In genomic region chr4:1249731-1250526, GRCh38 we compare ENCODE assay signal across 8 cellular contexts. TPM values are rescaled to one million over a fixed set of nuclear protein-coding genes. Genes with fewer than 3 reads are reported as not detected.
DNase-seq lines count a peak whose midpoint lies in the region; ATAC-seq and TF ChIP-seq lines count a peak whose summit lies in the region.

No MANE protein-coding gene starts in this region.

- H3K9ac ChIP-seq in Loucy (ENCODE audit: low read depth, low read length, poor library complexity, severe bottlenecking) = peak overlapping the region; percentile 95

- no peaks in the 10 kb centered on the region for H3F3A ChIP-seq in Loucy (ENCODE audit: low read depth)

- ATAC-seq in GM21526 (IDR thresholded peaks at IDR 0.05; ENCODE audit: low FRiP score, unreplicated experiment) = peak; percentile 1

- peak overlapping the region; percentile 100 for H3K4me2 ChIP-seq in Loucy (ENCODE audit: low read depth, low read length, poor library complexity, severe bottlenecking)

- H3K36me3 ChIP-seq in Loucy (ENCODE audit: insufficient read depth, low read length) = no peaks in the 10 kb centered on the region

- no TSS peak for BruUV-seq in Calu3 (replicated peaks; lab: Mats Ljungman, UMichigan)

- H3K36me3 Mint-ChIP-seq in Calu3 (ENCODE audit: insufficient read depth, unreplicated experiment) = peaks cover 41% of the 10 kb centered on the region

- H4K20me1 ChIP-seq in Loucy (ENCODE audit: insufficient read depth, low read length, poor library complexity, severe bottlenecking) = peaks cover 32% of the 10 kb centered on the region

- H3K4me1 ChIP-seq in Loucy (ENCODE audit: insufficient read depth, low read length, poor library complexity, severe bottlenecking) = peaks cover 37% of the 10 kb centered on the region

- no peaks in the 10 kb centered on the region for H3K9me2 ChIP-seq in Loucy (replicated peaks; ENCODE audit: low read depth, low read length)

- DNase-seq in Calu3 = no peak
- peak; percentile 46 for DNase-seq in activated T-helper 9 cell treated with anti-CD3 and anti-CD28 coated beads, Interleukin-2, amount 50 U/mL, for 16 hours (ENCODE audit: low read depth)
- peak; percentile 8 for DNase-seq in globus pallidus (ENCODE audit: low spot score)
- peak; percentile 82 for DNase-seq in posterior vena cava (ENCODE audit: low spot score)
- DNase-seq in UCSD-AML1 (lab: John Stamatoyannopoulos, UW; ENCODE audit: unreplicated experiment) = no peak
- no peak for DNase-seq in DMS 273 treated with DMSO at 0.1 percent for 48 hours (lab: John Stamatoyannopoulos, UW)

- H3K27ac Mint-ChIP-seq in Calu3 (ENCODE audit: unreplicated experiment) = peak overlapping the region; percentile 75

- peak overlapping the region; percentile 75 for H2AFZ ChIP-seq in Loucy (ENCODE audit: low read length)

- CTCF ChIA-PET in Calu3 (lab: Charles Lee) = no interaction called here

- peak overlapping the region; percentile 95 for H3K4me3 ChIP-seq in Loucy (ENCODE audit: low read length, poor library complexity, severe bottlenecking)

- TF ChIP-seq CTCF in Calu3 (IDR thresholded peaks at IDR 0.05; ENCODE audit: unreplicated experiment) (no peak), Loucy (conservative IDR thresholded peaks at IDR 0.05; ENCODE audit: low read length) (no peak)

- no peaks in the 10 kb centered on the region for H3K9me3 ChIP-seq in Loucy (ENCODE audit: insufficient read depth, low read depth, low read length)

- peaks cover 12% of the 10 kb centered on the region for H3K4me1 Mint-ChIP-seq in Calu3 (ENCODE audit: low read depth, unreplicated experiment)

- H3K79me2 ChIP-seq in Loucy (ENCODE audit: insufficient read depth, low read length) = peaks cover 59% of the 10 kb centered on the region

- H3K27me3 Mint-ChIP-seq in Calu3 (ENCODE audit: unreplicated experiment) = no peaks in the 10 kb centered on the region

- intact Hi-C loops in Calu3 (cut with micrococcal nuclease; ENCODE audit: unreplicated experiment) = no loop called here
- intact Hi-C loops in posterior vena cava (cut with DNase I) = loop anchor here (2.0 to 10.0 kb wide), 4 partner anchors 37 to 97 kb away; partner anchors contain the start of genes MAEA (in 1 of the 2) and UVSSA (in 1 of the 2)

- H3K4me3 Mint-ChIP-seq in Calu3 (ENCODE audit: low read depth, unreplicated experiment) = peak overlapping the region; percentile 79

- peaks cover 9% of the 10 kb centered on the region for H3K9me3 Mint-ChIP-seq in Calu3 (ENCODE audit: low read depth, unreplicated experiment)

- H3K27me3 ChIP-seq in Loucy (ENCODE audit: insufficient read depth, low read length, poor library complexity, severe bottlenecking) = peaks cover 6% of the 10 kb centered on the region

RNA-seq across cellular contexts. Expression of gene CTBP1, which starts 1.0 kb away (rescaled TPM):
- total RNA-seq in Calu3 (2022) (115 and 130 TPM in 2 replicates), posterior vena cava (100 to 1,000 TPM; 109 to 113 TPM)

RNA-seq across cellular contexts. Expression of gene MAEA, which starts 39.8 kb away (rescaled TPM):
- total RNA-seq in Calu3 (2022) (59.0 and 59.6 TPM in 2 replicates), posterior vena cava (10 to 100 TPM; 37.5 to 43.7 TPM)

Comparison
In these comparisons a context has a peak if more than half of its experiments do, and no peak if none do; other contexts are left out.
1. DNase-seq: peak in activated T-helper 9 cell treated with anti-CD3 and anti-CD28 coated beads, Interleukin-2, amount 50 U/mL, for 16 hours (single experiment), globus pallidus (single experiment) and posterior vena cava (single experiment); none in Calu3 (single experiment), UCSD-AML1 (single experiment) and DMS 273 treated with DMSO at 0.1 percent for 48 hours (single experiment).